In the genomic region with DNA sequence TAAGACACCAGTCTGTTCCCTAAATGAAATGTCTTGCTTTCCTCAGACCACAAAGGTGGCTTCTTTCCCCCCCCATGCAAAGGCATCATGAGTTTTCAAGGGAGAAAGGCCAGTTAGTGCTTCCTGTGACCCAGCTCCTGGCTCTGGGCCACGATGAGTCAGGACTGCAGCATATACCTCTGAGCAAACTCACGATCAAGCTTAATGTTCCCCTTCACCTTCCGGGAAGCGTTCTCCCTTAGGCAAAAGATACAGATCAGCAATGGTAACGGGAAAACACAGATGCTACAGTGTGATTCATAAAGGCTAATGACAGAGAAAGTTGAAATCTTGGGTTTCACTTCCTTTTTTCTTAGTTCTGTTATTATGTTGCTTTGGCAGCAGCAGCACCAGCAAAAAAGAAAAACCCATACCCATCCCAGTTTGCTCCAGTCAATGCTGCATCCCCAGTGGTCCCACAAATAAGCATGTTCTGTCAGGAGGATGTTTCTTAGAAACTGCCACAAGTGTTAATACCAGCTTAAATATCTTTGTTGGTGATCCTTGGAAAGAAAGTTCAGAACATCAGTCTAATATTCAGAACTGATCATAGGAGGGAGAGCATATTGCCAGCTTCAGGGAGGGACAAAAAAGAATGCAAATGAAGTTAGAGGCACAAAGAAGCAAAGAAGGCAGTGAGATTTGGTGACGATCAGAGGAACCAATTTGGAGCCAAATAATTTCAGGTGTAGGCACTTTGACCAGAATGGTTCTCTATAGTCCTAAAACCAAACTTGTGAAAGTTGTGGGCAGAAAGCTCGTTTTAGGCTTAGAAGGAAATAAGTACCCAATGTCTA, we compare ENCODE assay signal across 8 cellular contexts.
DNase-seq lines count a peak whose midpoint lies in the region; ATAC-seq and TF ChIP-seq lines count a peak whose summit lies in the region.

No MANE protein-coding gene starts in this region.

- no peak for TF ChIP-seq CTCF in RWPE1 (conservative IDR thresholded peaks at IDR 0.05; ENCODE audit: low read depth)
- TF ChIP-seq CTCF in fibroblast of pulmonary artery (IDR thresholded peaks at IDR 0.05; ENCODE audit: low read length, missing control alignments), result no peak

- peak; percentile 17 for DNase-seq in AG08395 (ENCODE audit: low spot score)
- peak; percentile 66 for DNase-seq in RWPE1 (ENCODE audit: low spot score)
- DNase-seq in fibroblast of pulmonary artery (ENCODE audit: low read depth), result peak; percentile 90
- DNase-seq in stimulated activated CD4-positive, alpha-beta T cell treated with anti-CD3 and anti-CD28 coated beads, Interleukin-1b, Interleukin-23, amount 100 ng/mL, for 24 hours (ENCODE audit: low read depth in 4 of 4, low spot score in 1 of 4), result peak in 3 of 4 experiments; percentile 6 to 29 (median 23)
- no peak for DNase-seq in NK-92 (lab: John Stamatoyannopoulos, UW; ENCODE audit: unreplicated experiment)
- DNase-seq in NCI-H2107 (lab: John Stamatoyannopoulos, UW), result no peak

- POLR2A ChIA-PET in RWPE1 (lab: Yijun Ruan, JAX; ENCODE audit: low non-redundant PET), result no interaction called here

- CTCF ChIA-PET in RWPE1 (lab: Yijun Ruan, JAX), result interaction anchor here (0.5 to 0.7 kb wide), 2 partner anchors 208 to 372 kb away, joined by 3 to 5 read pairs; no protein-coding TSS in a partner anchor

- ATAC-seq in GM18873 (IDR thresholded peaks at IDR 0.05; ENCODE audit: low FRiP score, unreplicated experiment) (peak; percentile 97), HG03095 (IDR thresholded peaks at IDR 0.05; ENCODE audit: unreplicated experiment) (peak; percentile 97)

- no peak overlapping the region for H3K4me3 ChIP-seq in fibroblast of pulmonary artery (replicated peaks; ENCODE audit: low read depth, low read length)

- no peak overlapping the region for H3K27ac ChIP-seq in RWPE1

Comparison
In these comparisons a context has a peak if more than half of its experiments do, and no peak if none do; other contexts are left out.
1. DNase-seq: peak in AG08395 (single experiment), RWPE1 (single experiment), fibroblast of pulmonary artery (single experiment) and stimulated activated CD4-positive, alpha-beta T cell treated with anti-CD3 and anti-CD28 coated beads, Interleukin-1b, Interleukin-23, amount 100 ng/mL, for 24 hours (3 of 4); none in NK-92 (single experiment) and NCI-H2107 (single experiment).